30 cellular contexts compared by ENCODE assay signal in genomic region chr19:40344422-40344821, GRCh38. TPM values are rescaled to one million over a fixed set of nuclear protein-coding genes. Genes with fewer than 3 reads are reported as not detected.
"Had no signal": no experiment of that assay in that cellular context is flagged by ENCODE, and none has a peak within 500 bp of the region (broad histone marks: within the 10 kb centered on the region; RNA-seq: fewer than 3 reads in every experiment).

No MANE protein-coding gene starts in this region.

- H3K4me3 ChIP-seq: lower lobe of right lung, ovary, right lobe of liver, testis, upper lobe of left lung had no signal

- H3K27me3 ChIP-seq: brain microvascular endothelial cell, ovary, right lobe of liver, testis, upper lobe of left lung had no signal

- ATAC-seq: activated CD8-positive, alpha-beta memory T cell treated with anti-CD3 and anti-CD28 coated beads, Interleukin-2, amount 10 ng/mL, durations not matched to agents 7 days and 5 days; activated CD8-positive, alpha-beta T cell treated with anti-CD3 and anti-CD28 coated beads for 36 hours; activated naive CD4-positive, alpha-beta T cell treated with anti-CD3 and anti-CD28 coated beads, Interleukin-2, amount 50 U/mL, for 72 hours; esophagus mucosa; left colon; lower lobe of right lung; naive thymus-derived CD8-positive, alpha-beta T cell; right lobe of liver; stimulated activated naive B cell treated with anti-CD40 and anti-IgM and Interleukin-4, amounts not matched to agents 10 μg/mL and 1 μg/mL and 100 μg/mL, for 72 hours had no signal

- H3K36me3 ChIP-seq: ovary, upper lobe of left lung had no signal

- H3K27ac ChIP-seq: brain microvascular endothelial cell, lower lobe of right lung, ovary, right lobe of liver, testis, upper lobe of left lung, WERI-Rb-1 had no signal

- H3K9me3 ChIP-seq: lower lobe of right lung, ovary, right lobe of liver, SK-N-SH, testis, upper lobe of left lung had no signal

- DNase-seq: activated CD4-positive, alpha-beta T cell treated with anti-CD3 and anti-CD28 coated beads, Interleukin-2, amount 10 ng/mL, durations not matched to agents 7 days and 5 days; activated CD4-positive, CD25-positive, alpha-beta regulatory T cell treated with anti-CD3 and anti-CD28 coated beads, Interleukin-2, amount 50 U/mL, for 72 hours; activated CD8-positive, alpha-beta memory T cell treated with anti-CD3 and anti-CD28 coated beads, Interleukin-2, amount 10 ng/mL, durations not matched to agents 7 days and 5 days; activated CD8-positive, alpha-beta T cell treated with anti-CD3 and anti-CD28 coated beads for 36 hours; activated gamma-delta T cell treated with Interleukin-2 at 50 U/mL for 16 hours; aorta; brain microvascular endothelial cell; central memory CD4-positive, alpha-beta T cell; effector memory CD4-positive, alpha-beta T cell; foreskin melanocyte; glutamatergic neuron; left colon; lower lobe of right lung; mesendoderm; naive thymus-derived CD8-positive, alpha-beta T cell; ovary; right lobe of liver; SK-N-SH; small intestine; stimulated activated CD4-positive, alpha-beta T cell treated with anti-CD3 and anti-CD28 coated beads, Interleukin-15, amount 100 ng/mL, for 24 hours; stimulated activated CD4-positive, alpha-beta T cell treated with anti-CD3 and anti-CD28 coated beads, Interleukin-2, amount 100 ng/mL, for 48 hours; stimulated activated CD8-positive, alpha-beta memory T cell treated with anti-CD3 and anti-CD28 coated beads, Interleukin-4, amount 100 ng/mL, for 48 hours; stimulated activated naive B cell treated with anti-CD40 and anti-IgM and Interleukin-4, amounts not matched to agents 10 μg/mL and 1 μg/mL and 100 μg/mL, for 72 hours; testis; upper lobe of left lung; WERI-Rb-1 had no signal

RNA-seq across cellular contexts. Expression of gene HIPK4, which starts 45.6 kb away (rescaled TPM):
- total RNA-seq: activated CD4-positive, alpha-beta T cell treated with anti-CD3 and anti-CD28 coated beads, Interleukin-2, amount 10 ng/mL, durations not matched to agents 7 days and 5 days; activated CD8-positive, alpha-beta memory T cell treated with anti-CD3 and anti-CD28 coated beads, Interleukin-2, amount 10 ng/mL, durations not matched to agents 7 days and 5 days; activated CD8-positive, alpha-beta T cell treated with anti-CD3 and anti-CD28 coated beads for 36 hours; activated naive CD4-positive, alpha-beta T cell treated with anti-CD3 and anti-CD28 coated beads, Interleukin-2, amount 50 U/mL, for 72 hours; esophagus mucosa; mucosa of gallbladder; T-helper 2 cell treated with Interferon-gamma antibody and Interleukin-4, amounts not matched to agents 100 ng/mL and 5 ng/mL, for 36 hours had no signal
- polyA plus RNA-seq: naive thymus-derived CD8-positive, alpha-beta T cell had no signal
